ENCODE assay signal across 10 cellular contexts in the genomic region with DNA sequence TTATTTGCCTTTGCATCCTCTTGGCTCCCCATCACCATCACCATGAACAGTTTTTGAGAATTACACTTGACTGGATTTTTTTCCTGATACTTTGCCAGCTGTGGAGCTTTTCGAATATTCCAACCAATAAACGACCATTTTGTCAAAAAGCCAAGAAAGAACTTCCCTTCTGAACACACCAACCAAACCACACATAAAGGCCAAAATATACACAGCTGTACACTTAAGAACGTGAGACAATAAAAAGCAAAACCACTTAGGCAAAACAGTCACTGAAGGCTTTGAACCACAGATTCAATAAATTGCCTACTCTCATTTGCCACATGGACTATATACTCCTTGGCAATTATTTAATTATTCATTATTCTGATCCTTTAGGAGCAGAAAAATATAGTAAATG. TPM values are rescaled to one million over a fixed set of nuclear protein-coding genes. Genes with fewer than 3 reads are reported as not detected.
A peak's percentile ranks its signal among the peaks of the same experiment; 100 is the strongest.
DNase-seq lines count a peak whose midpoint lies in the region; ATAC-seq and TF ChIP-seq lines count a peak whose summit lies in the region.
"Had no signal": no experiment of that assay in that cellular context is flagged by ENCODE, and none has a peak within 500 bp of the region (broad histone marks: within the 10 kb centered on the region; RNA-seq: fewer than 3 reads in every experiment).

No MANE protein-coding gene starts in this region.

- H3K4me3 Mint-ChIP-seq in CD4-positive, alpha-beta T cell, result peak overlapping the region; percentile 95
- H3K4me3 Mint-ChIP-seq in HFFc6, result peak overlapping the region; percentile 95

- H3K4me1 ChIP-seq in fibroblast of lung (ENCODE audit: control insufficient read depth, extremely low read depth, insufficient read depth, low read length), result peaks cover 6% of the 10 kb centered on the region

- no peaks in the 10 kb centered on the region for H3K27me3 Mint-ChIP-seq in CD4-positive, alpha-beta T cell
- H3K27me3 Mint-ChIP-seq in HFFc6 (ENCODE audit: insufficient read depth), result peaks cover 7% of the 10 kb centered on the region; the same call in 1 of the 2 replicates

- no peaks in the 10 kb centered on the region for H4K20me1 ChIP-seq in fibroblast of lung (ENCODE audit: control insufficient read depth, extremely low read depth, insufficient read depth, low read length)

- no peaks in the 10 kb centered on the region for H3K36me3 ChIP-seq in fibroblast of lung (ENCODE audit: control insufficient read depth, insufficient read depth, low read length)

- TF ChIP-seq CTCF in CD4-positive, alpha-beta T cell (IDR thresholded peaks at IDR 0.05), result no peak
- TF ChIP-seq CTCF in HFFc6 (IDR thresholded peaks at IDR 0.05) (no peak), fibroblast of lung (conservative IDR thresholded peaks at IDR 0.05 in 1 of 2, IDR thresholded peaks at IDR 0.05 in 1 of 2; ENCODE audit: low read depth in 1 of 2, low read length in 2 of 2) (no peak)

- H3K4me1 Mint-ChIP-seq in CD4-positive, alpha-beta T cell (ENCODE audit: low read depth), result peaks cover 52% of the 10 kb centered on the region
- peaks cover 57% of the 10 kb centered on the region for H3K4me1 Mint-ChIP-seq in HFFc6 (ENCODE audit: low read depth)

- H3K9ac ChIP-seq in fibroblast of lung (ENCODE audit: insufficient read depth, low read length), result no peak overlapping the region

- peak overlapping the region; percentile 74 for H3K4me2 ChIP-seq in fibroblast of lung (ENCODE audit: extremely low read depth, insufficient read depth, low read length)

- peak overlapping the region; percentile 4 for H2AFZ ChIP-seq in fibroblast of lung (ENCODE audit: low read length)

- H3K36me3 Mint-ChIP-seq in CD4-positive, alpha-beta T cell (ENCODE audit: low read depth), result no peaks in the 10 kb centered on the region
- no peaks in the 10 kb centered on the region for H3K36me3 Mint-ChIP-seq in HFFc6 (ENCODE audit: low read depth)

- no peak overlapping the region for H3K27ac ChIP-seq in CD4-positive, alpha-beta T cell (ENCODE audit: low read depth, low read length)
- H3K27ac ChIP-seq in fibroblast of lung (ENCODE audit: insufficient read depth, low read length), result no peak overlapping the region

- DNase-seq in CD4-positive, alpha-beta T cell, result no peak
- DNase-seq in HFFc6 (no peak), OCI-M1 (lab: John Stamatoyannopoulos, UW) (peak; percentile 42), fibroblast of lung (ENCODE audit: low read depth in 2 of 2) (peak; percentile 29 to 31), SKM-1 (lab: John Stamatoyannopoulos, UW; ENCODE audit: unreplicated experiment) (no peak), nucleus accumbens (lab: John Stamatoyannopoulos, UW) (no peak)
- DNase-seq: cortex of kidney had no signal

- intact Hi-C loops in CD4-positive, alpha-beta T cell (cut with DNase I, micrococcal nuclease), result no loop called here

- no peaks in the 10 kb centered on the region for H3K79me2 ChIP-seq in fibroblast of lung (ENCODE audit: control insufficient read depth, insufficient read depth, low read length)

- no peak for ATAC-seq in CD4-positive, alpha-beta T cell (ENCODE audit: poor library complexity)
- ATAC-seq in HG02623 (IDR thresholded peaks at IDR 0.05; ENCODE audit: unreplicated experiment), result no peak
- ATAC-seq in GM19397 (IDR thresholded peaks at IDR 0.05; ENCODE audit: unreplicated experiment), result no peak

- H3K27me3 ChIP-seq in CD4-positive, alpha-beta T cell (ENCODE audit: control insufficient read depth, insufficient read depth, low read length), result no peaks in the 10 kb centered on the region
- no peaks in the 10 kb centered on the region for H3K27me3 ChIP-seq in fibroblast of lung (ENCODE audit: control insufficient read depth, insufficient read depth, low read length)

- peak overlapping the region; percentile 93 for H3K27ac Mint-ChIP-seq in CD4-positive, alpha-beta T cell
- peak overlapping the region; percentile 92 for H3K27ac Mint-ChIP-seq in HFFc6

- POLR2A ChIA-PET in CD4-positive, alpha-beta T cell (lab: Charles Lee), result interaction anchor here (1.1 to 3.9 kb wide), 2 partner anchors 12 to 86 kb away, joined by 4 to 71 read pairs; a partner anchor contains a TSS

- H3K9me3 Mint-ChIP-seq in CD4-positive, alpha-beta T cell, result no peaks in the 10 kb centered on the region
- no peaks in the 10 kb centered on the region for H3K9me3 Mint-ChIP-seq in HFFc6

- peak overlapping the region in 1 of 4 experiments; percentile 73 for H3K4me3 ChIP-seq in fibroblast of lung (replicated peaks in 1 of 4; ENCODE audit: control extremely low read depth in 1 of 4, insufficient read depth in 1 of 4, low read depth in 3 of 4, low read length in 4 of 4)

- no peaks in the 10 kb centered on the region for H3K9me3 ChIP-seq in CD4-positive, alpha-beta T cell (ENCODE audit: control insufficient read depth, low read length)
- no peaks in the 10 kb centered on the region for H3K9me3 ChIP-seq in fibroblast of lung (ENCODE audit: control insufficient read depth, insufficient read depth, low read depth, low read length)

- CTCF ChIA-PET in CD4-positive, alpha-beta T cell (lab: Charles Lee), result interaction anchor here (0.9 to 1.1 kb wide), 3 partner anchors 14 to 60 kb away, joined by 3 to 4 read pairs (median 3); no protein-coding TSS in a partner anchor

RNA-seq across cellular contexts. Expression of a gene that starts 1.1 kb away (rescaled TPM):
- 1 to 10 TPM; 7.6 to 8.4 TPM for total RNA-seq in CD4-positive, alpha-beta T cell
- total RNA-seq in HFFc6 (2021; fragmentation: NEBNext Ultra II Directional; extraction: Animal tissue kit (Norgen Biotek cat#: 25700)), result 1 to 10 TPM; 3.6 to 7.0 (median 5.7) TPM
- total RNA-seq in fibroblast of lung, result 10.5 and 13.0 TPM in 2 replicates
- polyA plus RNA-seq in fibroblast of lung, result 4.8 and 5.4 TPM in 2 replicates
- 3.8 and 4.5 TPM in 2 replicates for polyA plus RNA-seq in fibroblast of lung (2012)
- polyA minus RNA-seq in fibroblast of lung (ENCODE audit: low replicate concordance), result 3.7 and 19.9 TPM in 2 replicates

RNA-seq across cellular contexts. Expression of a gene that starts 25.9 kb away (rescaled TPM):
- 10 to 100 TPM; 20.1 to 24.5 TPM for total RNA-seq in CD4-positive, alpha-beta T cell
- total RNA-seq in HFFc6 (2021; fragmentation: NEBNext Ultra II Directional; extraction: Animal tissue kit (Norgen Biotek cat#: 25700)), result 100 to 1,000 TPM; 221 to 259 (median 241) TPM
- 166 and 204 TPM in 2 replicates for total RNA-seq in fibroblast of lung
- polyA plus RNA-seq in fibroblast of lung, result 237 and 276 TPM in 2 replicates
- 213 and 248 TPM in 2 replicates for polyA plus RNA-seq in fibroblast of lung (2012)
- polyA minus RNA-seq in fibroblast of lung (ENCODE audit: low replicate concordance), result 184 and 186 TPM in 2 replicates

RNA-seq across cellular contexts. Expression of a gene that starts 26.5 kb away (rescaled TPM):
- total RNA-seq in CD4-positive, alpha-beta T cell, result 1 to 10 TPM in 1 of 2 experiments, under 1 TPM in 1; 0.67 to 1.1 TPM
- total RNA-seq in HFFc6 (2021; fragmentation: NEBNext Ultra II Directional; extraction: Animal tissue kit (Norgen Biotek cat#: 25700)), result 10 to 100 TPM; 66.0 to 79.7 (median 74.9) TPM
- 57.0 and 84.9 TPM in 2 replicates for total RNA-seq in fibroblast of lung
- polyA plus RNA-seq in fibroblast of lung, result 26.1 and 41.3 TPM in 2 replicates
- polyA plus RNA-seq in fibroblast of lung (2012), result 27.2 and 39.8 TPM in 2 replicates
- polyA minus RNA-seq in fibroblast of lung (ENCODE audit: low replicate concordance), result 100 and 151 TPM in 2 replicates

RNA-seq across cellular contexts. Expression of a gene that starts 33.2 kb away (rescaled TPM):
- total RNA-seq in CD4-positive, alpha-beta T cell, result under 1 TPM; 0.16 to 0.31 TPM
- total RNA-seq in HFFc6 (2021; fragmentation: NEBNext Ultra II Directional; extraction: Animal tissue kit (Norgen Biotek cat#: 25700)), result under 1 TPM in 1 of 6 experiments, not detected in 5; 0.12 TPM
- total RNA-seq in fibroblast of lung, result under 0.01 TPM in 1 of 2 replicates, not detected in the other
- polyA plus RNA-seq in fibroblast of lung, result not detected in 2 replicates
- not detected in 2 replicates for polyA plus RNA-seq in fibroblast of lung (2012)
- polyA minus RNA-seq in fibroblast of lung (ENCODE audit: low replicate concordance), result not detected in 2 replicates
- total RNA-seq: T-helper 2 cell treated with Interferon-gamma antibody and Interleukin-4, amounts not matched to agents 100 ng/mL and 5 ng/mL, for 36 hours had no signal

RNA-seq across cellular contexts. Expression of a gene that starts 48.5 kb away (rescaled TPM):
- 1 to 10 TPM; 3.3 to 3.7 TPM for total RNA-seq in CD4-positive, alpha-beta T cell
- 10 to 100 TPM in 1 of 6 experiments, 1 to 10 TPM in 5; 6.4 to 11.2 (median 8.3) TPM for total RNA-seq in HFFc6 (2021; fragmentation: NEBNext Ultra II Directional; extraction: Animal tissue kit (Norgen Biotek cat#: 25700))
- 5.6 and 6.2 TPM in 2 replicates for total RNA-seq in fibroblast of lung
- polyA plus RNA-seq in fibroblast of lung, result 5.0 and 6.5 TPM in 2 replicates
- polyA plus RNA-seq in fibroblast of lung (2012), result 5.1 and 6.8 TPM in 2 replicates
- polyA minus RNA-seq in fibroblast of lung (ENCODE audit: low replicate concordance), result 12.8 and 23.3 TPM in 2 replicates

Comparison
In these comparisons a context has a peak if more than half of its experiments do, and no peak if none do; other contexts are left out.
1. DNase-seq: peak in OCI-M1 (single experiment) and fibroblast of lung (2 of 2); none in CD4-positive, alpha-beta T cell (0 of 10), HFFc6 (single experiment), SKM-1 (single experiment) and nucleus accumbens (0 of 56).
2. RNA of a gene that starts 26.5 kb away (total RNA-seq): 57.0 to 84.9 TPM in fibroblast of lung and 66.0 to 79.7 TPM in HFFc6; 0.67 to 1.1 TPM in CD4-positive, alpha-beta T cell; every median in the first group is over 10 times any median in the second.